Comparison of ENCODE assay signal across 13 cellular contexts in genomic region chr17:15157051-15157450, GRCh38.
DNase-seq lines count a peak whose midpoint lies in the region; ATAC-seq, FAIRE-seq and TF ChIP-seq lines count a peak whose summit lies in the region.
"Had no signal": no experiment of that assay in that cellular context is flagged by ENCODE, and none has a peak within 500 bp of the region (broad histone marks: within the 10 kb centered on the region; RNA-seq: fewer than 3 reads in every experiment).

No MANE protein-coding gene starts in this region.

- no peak overlapping the region for H3K4ac ChIP-seq in H1 (replicated peaks; ENCODE audit: insufficient read length, low read depth, low read length)

- no peaks in the 10 kb centered on the region for H3K27me3 ChIP-seq in H1 (replicated peaks in 1 of 4; ENCODE audit: control insufficient read depth in 3 of 4, extremely low read depth in 1 of 4, insufficient read depth in 3 of 4, low read length in 3 of 4)
- no peaks in the 10 kb centered on the region for H3K27me3 ChIP-seq in osteoblast (ENCODE audit: insufficient read depth, low read length)

- H4K91ac ChIP-seq in H1 (replicated peaks; ENCODE audit: insufficient read length, low read length) = no peak overlapping the region

- no peak overlapping the region for H4K5ac ChIP-seq in H1 (ENCODE audit: insufficient read length, low read depth, low read length)

- H2BK5ac ChIP-seq in H1 (ENCODE audit: low read depth, low read length) = no peak overlapping the region

- no peak overlapping the region for H3K27ac ChIP-seq in H1 (ENCODE audit: low read depth, low read length)
- H3K27ac ChIP-seq in osteoblast (ENCODE audit: low read depth, low read length) = no peak overlapping the region

- TF ChIP-seq CTCF in H1 (IDR thresholded peaks at IDR 0.05; ENCODE audit: control extremely low read depth in 1 of 3, insufficient read depth in 1 of 3, low read depth in 1 of 3, low read length in 3 of 3) (no peak), osteoblast (IDR thresholded peaks at IDR 0.05; ENCODE audit: extremely low read depth, low read depth, low read length) (no peak)

- no peak overlapping the region for H4K8ac ChIP-seq in H1 (ENCODE audit: extremely low read depth, insufficient read depth, low read length)

- no peak overlapping the region for H2BK20ac ChIP-seq in H1 (ENCODE audit: low read length)

- H2BK12ac ChIP-seq in H1 (ENCODE audit: low read depth, low read length) = no peak overlapping the region

- H3K79me2 ChIP-seq in H1 (ENCODE audit: control insufficient read depth in 1 of 2, insufficient read depth in 2 of 2, low read length in 2 of 2) (no peaks in the 10 kb centered on the region), osteoblast (ENCODE audit: insufficient read depth, low read length) (no peaks in the 10 kb centered on the region)

- no peak for TF ChIP-seq POLR2A in H1 (IDR thresholded peaks at IDR 0.05; ENCODE audit: control extremely low read depth in 1 of 2, low read depth in 2 of 2, low read length in 2 of 2)

- no peaks in the 10 kb centered on the region for H3K9me3 ChIP-seq in H1 (ENCODE audit: insufficient read depth in 2 of 2, low read depth in 1 of 2, low read length in 1 of 2)
- H3K9me3 ChIP-seq in osteoblast (ENCODE audit: low read depth, low read length) = no peaks in the 10 kb centered on the region

- no peak for TF ChIP-seq EP300 in H1 (IDR thresholded peaks at IDR 0.05; ENCODE audit: borderline replicate concordance in 1 of 2, low read depth in 2 of 2, low read length in 2 of 2)

- H2BK15ac ChIP-seq in H1 (ENCODE audit: low read length) = no peak overlapping the region

- H3K9ac ChIP-seq in H1 (replicated peaks in 1 of 4; ENCODE audit: extremely low read depth in 1 of 4, low read depth in 3 of 4, low read length in 3 of 4) = no peak overlapping the region

- H4K20me1 ChIP-seq in H1 (replicated peaks in 1 of 2; ENCODE audit: control insufficient read depth in 1 of 2, insufficient read depth in 2 of 2, low read length in 2 of 2) = no peaks in the 10 kb centered on the region
- no peaks in the 10 kb centered on the region for H4K20me1 ChIP-seq in osteoblast (ENCODE audit: insufficient read depth, low read length)

- no peaks in the 10 kb centered on the region for H3K79me1 ChIP-seq in H1 (ENCODE audit: low read depth, low read length)

- H3K56ac ChIP-seq in H1 (replicated peaks; ENCODE audit: insufficient read length, low read depth, low read length) = no peak overlapping the region

- no peak overlapping the region for H3K18ac ChIP-seq in H1 (ENCODE audit: extremely low read depth, low read length)

- no peak overlapping the region for H3K14ac ChIP-seq in H1 (ENCODE audit: insufficient read length)

- H2AFZ ChIP-seq in H1 (ENCODE audit: low read length) (0 out of 2 replicates have a peak overlapping the region, but pooled peaks have one; percentile 20), osteoblast (ENCODE audit: low read length) (peak overlapping the region; percentile 47)

- H3K23ac ChIP-seq in H1 (ENCODE audit: insufficient read length) = no peak overlapping the region

- H2AK5ac ChIP-seq in H1 (ENCODE audit: low read depth, low read length) = no peak overlapping the region

- no peak for ATAC-seq in GM18867 (IDR thresholded peaks at IDR 0.05; ENCODE audit: unreplicated experiment)
- ATAC-seq: activated CD4-positive, alpha-beta T cell treated with anti-CD3 and anti-CD28 coated beads for 36 hours; HepG2 had no signal

- H3K4me1 ChIP-seq in H1 (replicated peaks in 1 of 4; ENCODE audit: control insufficient read depth in 3 of 4, insufficient read depth in 4 of 4, low read length in 3 of 4) = no peaks in the 10 kb centered on the region
- H3K4me1 ChIP-seq in osteoblast (ENCODE audit: insufficient read depth, low read length) = peaks cover 28% of the 10 kb centered on the region

- TF ChIP-seq RAD21 in H1 (IDR thresholded peaks at IDR 0.05 in 1 of 2, conservative IDR thresholded peaks at IDR 0.05 in 1 of 2; ENCODE audit: low read depth in 2 of 2, low read length in 2 of 2) = no peak

- no peak overlapping the region for H3K4me3 ChIP-seq in H1 (ENCODE audit: extremely low read depth in 1 of 4, insufficient read depth in 2 of 4, low read depth in 3 of 4, low read length in 4 of 4)
- no peak overlapping the region for H3K4me3 ChIP-seq in osteoblast (ENCODE audit: insufficient read depth, low read length)

- no peak for FAIRE-seq in H1 (lab: Jason Lieb, UNC)
- FAIRE-seq: HepG2 had no signal

- H3K23me2 ChIP-seq in H1 (ENCODE audit: low read depth, low read length) = no peaks in the 10 kb centered on the region

- no peak overlapping the region for H3K4me2 ChIP-seq in H1 (ENCODE audit: insufficient read depth in 1 of 2, low read depth in 2 of 2, low read length in 2 of 2)
- H3K4me2 ChIP-seq in osteoblast (ENCODE audit: insufficient read depth, low read length) = no peak overlapping the region

- no peak overlapping the region for H2BK120ac ChIP-seq in H1 (replicated peaks; ENCODE audit: low read depth, low read length)

- CTCF ChIA-PET in H1 (lab: Charles Lee; ENCODE audit: partially characterized antibody) = interaction anchor here (0.8 to 3.0 kb wide), 15 partner anchors 9 to 856 kb away, joined by 3 to 20 read pairs (median 5); partner anchors contain the start of gene HS3ST3B1

- 86% methylated on average over 5 of the region's 5 CpGs; no CpG with 5 or more reads in 1 of the 2 experiments for WGBS in H1 (ENCODE audit: extremely low coverage in 1 of 2, insufficient coverage in 1 of 2, insufficient read length in 1 of 2, insufficient replicate concordance in 2 of 2, low coverage in 1 of 2, low lambda C conversion rate in 2 of 2, missing lambda C conversion rate in 1 of 2), 2 experiments

- POLR2A ChIA-PET in H1 (lab: Charles Lee; ENCODE audit: partially characterized antibody) = no interaction called here

- peak; percentile 19 for DNase-seq in ELF-1 (ENCODE audit: low read depth, low spot score)
- peak; percentile 1 for DNase-seq in LHCN-M2 (ENCODE audit: low read depth)
- DNase-seq in H1 (ENCODE audit: low read depth in 1 of 2, low spot score in 2 of 2) = no peak
- no peak for DNase-seq in osteoblast (ENCODE audit: insufficient read length, low spot score, missing footprints)
- DNase-seq in NCI-H510A (lab: John Stamatoyannopoulos, UW) = no peak
- no peak for DNase-seq in 8988T
- no peak for DNase-seq in middle frontal gyrus (ENCODE audit: extremely low spot score, low spot score)
- DNase-seq: activated CD4-positive, alpha-beta T cell treated with anti-CD3 and anti-CD28 coated beads for 36 hours; CD4-positive, alpha-beta T cell; NCI-H1436; NCI-H446 had no signal

- no peaks in the 10 kb centered on the region for H3K36me3 ChIP-seq in H1 (ENCODE audit: control insufficient read depth in 2 of 4, insufficient read depth in 4 of 4, low read length in 3 of 4)
- H3K36me3 ChIP-seq in osteoblast (ENCODE audit: insufficient read depth, low read length) = no peaks in the 10 kb centered on the region

TF ChIP-seq in H1, 55 proteins besides CTCF, POLR2A, EP300 and RAD21:
- no peak for TF ChIP-seq RXRA (IDR thresholded peaks at IDR 0.05; ENCODE audit: insufficient read depth, low read depth, low read length)
- TF ChIP-seq NANOG (IDR thresholded peaks at IDR 0.05; ENCODE audit: insufficient read depth, low read depth, low read length, poor library complexity, severe bottlenecking) = no peak
- no peak for TF ChIP-seq CBX5 (IDR thresholded peaks at IDR 0.05; ENCODE audit: low read depth, low read length)
- no peak for TF ChIP-seq ZNF274 (IDR thresholded peaks at IDR 0.05; ENCODE audit: borderline replicate concordance, extremely low read depth, low read length)
- TF ChIP-seq SP1 (IDR thresholded peaks at IDR 0.05; ENCODE audit: low read depth, low read length) = no peak
- no peak for TF ChIP-seq RBBP5 (IDR thresholded peaks at IDR 0.05; ENCODE audit: borderline replicate concordance, low read depth, low read length)
- no peak for TF ChIP-seq E2F6 (IDR thresholded peaks at IDR 0.05)
- TF ChIP-seq PHF8 (conservative IDR thresholded peaks at IDR 0.05; ENCODE audit: low read depth, low read length) = no peak
- TF ChIP-seq EZH2 (IDR thresholded peaks at IDR 0.05; ENCODE audit: low read depth, low read length, severe bottlenecking) = no peak
- no peak for TF ChIP-seq POLR2AphosphoS5 (IDR thresholded peaks at IDR 0.05; ENCODE audit: low read depth, low read length)
- no peak for TF ChIP-seq CREB1 (IDR thresholded peaks at IDR 0.05)
- TF ChIP-seq EGR1 (IDR thresholded peaks at IDR 0.05; ENCODE audit: borderline replicate concordance, low read depth, low read length) = no peak
- TF ChIP-seq CHD2 (IDR thresholded peaks at IDR 0.05; ENCODE audit: low read length) = no peak
- no peak for TF ChIP-seq ATF3 (IDR thresholded peaks at IDR 0.05; ENCODE audit: insufficient read depth, low read depth, low read length)
- no peak for TF ChIP-seq CBX8 (IDR thresholded peaks at IDR 0.05; ENCODE audit: borderline replicate concordance, low read depth, low read length)

Comparison
In these comparisons a context has a peak if more than half of its experiments do, and no peak if none do; other contexts are left out.
1. DNase-seq: peak in ELF-1 (single experiment) and LHCN-M2 (single experiment); none in H1 (0 of 2), osteoblast (single experiment), NCI-H510A (single experiment), 8988T (single experiment) and middle frontal gyrus (single experiment).